29 cellular contexts compared by ENCODE assay signal in genomic region chr2:33796511-33796910, GRCh38.
"Had no signal": no experiment of that assay in that cellular context is flagged by ENCODE, and none has a peak within 500 bp of the region (broad histone marks: within the 10 kb centered on the region; RNA-seq: fewer than 3 reads in every experiment).

No MANE protein-coding gene starts in this region.

- H3K27ac ChIP-seq: adrenal gland, brain microvascular endothelial cell, coronary artery, dorsolateral prefrontal cortex, esophagus muscularis mucosa, gastroesophageal sphincter, heart right ventricle, hepatocyte, WERI-Rb-1 had no signal

- H3K36me3 ChIP-seq: adrenal gland, brain microvascular endothelial cell, esophagus muscularis mucosa, gastroesophageal sphincter, heart right ventricle, WERI-Rb-1 had no signal

- H3K4me3 ChIP-seq: adrenal gland, coronary artery, dorsolateral prefrontal cortex, esophagus muscularis mucosa, gastroesophageal sphincter, heart right ventricle, hepatocyte had no signal

- H3K4me2 ChIP-seq: hepatocyte had no signal

- H2AFZ ChIP-seq: hepatocyte had no signal

- H3K79me2 ChIP-seq: hepatocyte had no signal

- DNase-seq: activated B cell treated with CpG ODN at 0.5 μM for 24 hours; activated CD4-positive, alpha-beta T cell treated with anti-CD3 and anti-CD28 coated beads for 48 hours; activated CD4-positive, alpha-beta T cell treated with anti-CD3 and anti-CD28 coated beads, Interleukin-2, amount 50 U/mL, for 1 hour; activated CD4-positive, alpha-beta T cell treated with anti-CD3 and anti-CD28 coated beads, Interleukin-2, amount 50 U/mL, for 48 hours; activated CD8-positive, alpha-beta memory T cell treated with anti-CD3 and anti-CD28 coated beads for 24 hours; activated CD8-positive, alpha-beta T cell treated with anti-CD3 and anti-CD28 coated beads for 36 hours; activated effector memory CD4-positive, alpha-beta T cell treated with Interleukin-2 at 50 U/mL for 16 hours; activated gamma-delta T cell treated with Interleukin-2 at 50 U/mL for 16 hours; activated naive CD4-positive, alpha-beta T cell treated with anti-CD3 and anti-CD28 coated beads, Interleukin-2, amount 50 U/mL, for 16 hours; activated naive CD4-positive, alpha-beta T cell treated with Interleukin-2 at 50 U/mL for 16 hours; activated T-cell treated with anti-CD3 and anti-CD28 coated beads, Interleukin-2, amount 50 U/mL, for 4 hours; adrenal gland; amygdala; aorta; brain microvascular endothelial cell; dorsolateral prefrontal cortex; effector memory CD4-positive, alpha-beta T cell; endodermal cell; foreskin melanocyte; heart right ventricle; T-helper 17 cell; T1000; WERI-Rb-1 had no signal

- H3K4me1 ChIP-seq: adrenal gland, esophagus muscularis mucosa, gastroesophageal sphincter, heart right ventricle had no signal

- H3K27me3 ChIP-seq: adrenal gland, brain microvascular endothelial cell, esophagus muscularis mucosa, gastroesophageal sphincter, heart right ventricle, hepatocyte had no signal

- ATAC-seq: activated CD4-positive, CD25-positive, alpha-beta regulatory T cell treated with anti-CD3 and anti-CD28 coated beads, Interleukin-2, amount 50 U/mL, for 24 hours; activated CD8-positive, alpha-beta T cell treated with anti-CD3 and anti-CD28 coated beads for 36 hours; activated T-cell treated with anti-CD3 and anti-CD28 coated beads, Interleukin-2, amount 50 U/mL, for 4 hours; activated T-helper 17 cell treated with anti-CD3 and anti-CD28 coated beads, Interleukin-2, amount 50 U/mL, for 72 hours; gastroesophageal sphincter; heart right ventricle; T-helper 17 cell had no signal

- H3K9me3 ChIP-seq: adrenal gland, esophagus muscularis mucosa, gastroesophageal sphincter, heart right ventricle had no signal
